Comparison of ENCODE assay signal across 8 cellular contexts in the genomic region with DNA sequence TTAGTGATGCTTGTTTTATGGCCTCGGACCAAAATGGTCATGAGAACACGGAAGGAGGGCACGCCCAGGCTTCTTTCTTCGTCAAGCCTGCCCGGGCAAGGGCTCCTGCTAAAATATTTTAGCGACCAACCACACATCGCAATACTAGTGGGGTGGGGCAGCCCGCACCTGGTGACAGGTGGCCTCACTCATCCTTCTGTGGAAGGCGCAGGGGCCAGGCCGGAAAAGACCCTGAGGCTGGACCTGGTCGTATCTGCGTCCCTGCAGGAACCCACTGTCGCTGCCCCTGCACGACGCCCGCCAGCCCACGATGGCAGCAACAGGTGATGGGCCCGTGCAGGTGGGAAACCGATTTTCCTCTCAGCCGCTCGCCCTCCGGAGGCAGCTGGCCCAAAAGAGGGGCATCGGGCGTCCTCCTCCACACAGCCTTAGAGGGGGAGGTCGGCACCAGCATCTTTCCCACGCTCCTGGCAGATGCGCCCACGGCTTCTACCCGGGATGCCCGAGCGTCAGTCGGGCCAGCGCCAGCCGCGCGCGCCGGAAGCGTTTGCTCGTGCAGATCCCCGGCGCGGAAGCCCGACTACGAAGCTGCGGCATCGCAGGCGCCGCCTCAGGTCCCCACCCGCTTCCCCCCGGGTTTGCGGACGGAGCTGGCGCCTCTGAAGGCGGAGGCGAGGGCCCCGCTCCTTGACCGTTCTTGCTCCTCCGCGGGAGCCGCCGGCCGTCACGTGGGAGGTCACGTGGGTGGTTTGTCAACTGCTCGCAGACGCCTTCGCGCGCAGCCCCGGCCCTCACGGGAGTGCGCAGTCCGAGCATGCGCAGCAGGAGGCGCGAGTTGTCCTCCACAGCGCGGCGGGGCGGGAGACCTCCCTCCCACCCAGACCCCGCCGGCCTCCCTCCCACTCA. TPM values are rescaled to one million over a fixed set of nuclear protein-coding genes. Genes with fewer than 3 reads are reported as not detected.
DNase-seq lines count a peak whose midpoint lies in the region; ATAC-seq, FAIRE-seq and TF ChIP-seq lines count a peak whose summit lies in the region.

No MANE protein-coding gene starts in this region.

- peak overlapping the region; percentile 70; the same call in 1 of the 2 replicates for H2AFZ ChIP-seq in KMS-11 (ENCODE audit: low read depth)

- DNase-seq in D721Med (ENCODE audit: insufficient read length, low spot score), result peak; percentile 88
- DNase-seq in RCC 7860 (ENCODE audit: low spot score), result peak; percentile 65
- peak; percentile 70 to 85 for DNase-seq in activated T-helper 1 cell treated with anti-CD3 and anti-CD28 coated beads, Interleukin-2, amount 50 U/mL, for 16 hours (ENCODE audit: low read depth in 1 of 2, low spot score in 1 of 2)
- DNase-seq in fibroblast of gingiva (ENCODE audit: low read depth), result peak; percentile 89
- peak; percentile 88 for DNase-seq in naive B cell
- peak; percentile 82 to 91 for DNase-seq in stimulated activated CD8-positive, alpha-beta memory T cell treated with anti-CD3 and anti-CD28 coated beads, Interleukin-7, amount 100 ng/mL, for 4 hours (ENCODE audit: low read depth in 2 of 2)

- H3K27me3 Mint-ChIP-seq in naive B cell, result peaks cover 0 to 6% (median 0%) of the 10 kb centered on the region in 3 donors

- no peaks in the 10 kb centered on the region for H3K27me3 ChIP-seq in KMS-11 (ENCODE audit: insufficient read depth, low read depth)

- no peak overlapping the region for H3K4me3 ChIP-seq in KMS-11 (IDR thresholded peaks at IDR 0.05; ENCODE audit: insufficient read depth, low read depth, low read length)

- no peaks in the 10 kb centered on the region for H4K20me1 ChIP-seq in KMS-11 (ENCODE audit: insufficient read depth)

- no peak for TF ChIP-seq CTCF in D721Med (IDR thresholded peaks at IDR 0.05; ENCODE audit: insufficient read depth, missing control alignments)
- no peak for TF ChIP-seq CTCF in KMS-11 (conservative IDR thresholded peaks at IDR 0.05; ENCODE audit: low read depth, low read length)

- peaks cover 24 to 38% (median 35%) of the 10 kb centered on the region in 3 donors for H3K4me1 Mint-ChIP-seq in naive B cell

- peak overlapping the region; percentile 41; the same call in 1 of the 2 replicates for H3K4me2 ChIP-seq in KMS-11

- no peaks in the 10 kb centered on the region for H3K79me2 ChIP-seq in KMS-11 (ENCODE audit: insufficient read depth, low read depth)

- peak overlapping the region; percentile 75 to 92 (median 82) for H3K4me3 Mint-ChIP-seq in naive B cell

- no peak for FAIRE-seq in D721Med (lab: Jason Lieb, UNC)
- no peak for FAIRE-seq in RCC 7860 (lab: Jason Lieb, UNC)

- peaks cover 63% of the 10 kb centered on the region for H3K4me1 ChIP-seq in KMS-11 (ENCODE audit: low read depth, poor library complexity, severe bottlenecking)

- no peak overlapping the region for H3K27ac ChIP-seq in KMS-11

- peaks cover 0 to 3% (median 0%) of the 10 kb centered on the region in 7 donors for H3K9me3 Mint-ChIP-seq in naive B cell

- H3K36me3 ChIP-seq in KMS-11 (ENCODE audit: insufficient read depth), result no peaks in the 10 kb centered on the region

- no peak overlapping the region for H3K9ac ChIP-seq in KMS-11

- H3K36me3 Mint-ChIP-seq in naive B cell, result no peaks in the 10 kb centered on the region

- ATAC-seq in GM21528 (IDR thresholded peaks at IDR 0.05; ENCODE audit: low FRiP score, unreplicated experiment) (peak; percentile 58), naive B cell (ENCODE audit: low read depth in 2 of 2) (peak; percentile 70 to 72)

- peak overlapping the region; percentile 59 to 80 (median 68) for H3K27ac Mint-ChIP-seq in naive B cell

RNA-seq across cellular contexts. Expression of a gene that starts 22.8 kb away (rescaled TPM):
- polyA plus RNA-seq in naive B cell (ENCODE audit: low read depth in 6 of 6), result 1 to 10 TPM; 2.5 to 6.0 (median 4.4) TPM

RNA-seq across cellular contexts. Expression of a gene that starts 38.2 kb away (rescaled TPM):
- polyA plus RNA-seq in naive B cell (ENCODE audit: low read depth in 6 of 6), result 100 to 1,000 TPM in 3 of 6 donors, 10 to 100 TPM in 3; 72.3 to 137 (median 95.0) TPM

RNA-seq across cellular contexts. Expression of a gene that starts 46.2 kb away (rescaled TPM):
- polyA plus RNA-seq in naive B cell (ENCODE audit: low read depth in 6 of 6), result 100 to 1,000 TPM; 274 to 340 (median 303) TPM
